In genomic region chr5:63563008-63563917, GRCh38 we compare ENCODE assay signal across 18 cellular contexts.
DNase-seq lines count a peak whose midpoint lies in the region; ATAC-seq and TF ChIP-seq lines count a peak whose summit lies in the region.
"Had no signal": no experiment of that assay in that cellular context is flagged by ENCODE, and none has a peak within 500 bp of the region (broad histone marks: within the 10 kb centered on the region; RNA-seq: fewer than 3 reads in every experiment).

No MANE protein-coding gene starts in this region.

- no peak overlapping the region for H3K27ac ChIP-seq in PC-9
- no peak overlapping the region for H3K27ac ChIP-seq in mammary epithelial cell (ENCODE audit: insufficient read depth, low read depth, low read length)
- H3K27ac ChIP-seq in neural progenitor cell: no peak overlapping the region
- H3K27ac ChIP-seq: HL-60 had no signal

- POLR2A ChIA-PET in PC-9 (lab: Charles Lee; ENCODE audit: unreplicated experiment): no interaction called here
- POLR2A ChIA-PET in activated CD4-positive, alpha-beta memory T cell treated with anti-CD3 and anti-CD28 coated beads, Interleukin-2, amount 10 ng/mL, durations not matched to agents 7 days and 5 days (lab: Charles Lee): no interaction called here

- H3K36me3 Mint-ChIP-seq in neural progenitor cell: no peaks in the 10 kb centered on the region
- no peaks in the 10 kb centered on the region for H3K36me3 Mint-ChIP-seq in activated CD4-positive, alpha-beta memory T cell treated with anti-CD3 and anti-CD28 coated beads, Interleukin-2, amount 10 ng/mL, durations not matched to agents 7 days and 5 days (ENCODE audit: low read depth)
- H3K36me3 Mint-ChIP-seq: CD14-positive monocyte had no signal

- no peaks in the 10 kb centered on the region for H3K79me2 ChIP-seq in PC-9 (ENCODE audit: low read depth)
- no peaks in the 10 kb centered on the region for H3K79me2 ChIP-seq in mammary epithelial cell (ENCODE audit: insufficient read depth, low read length)
- H3K79me2 ChIP-seq in neural progenitor cell (ENCODE audit: low read depth): no peaks in the 10 kb centered on the region

- no peak overlapping the region for H3K4me3 Mint-ChIP-seq in neural progenitor cell
- H3K4me3 Mint-ChIP-seq in activated CD4-positive, alpha-beta memory T cell treated with anti-CD3 and anti-CD28 coated beads, Interleukin-2, amount 10 ng/mL, durations not matched to agents 7 days and 5 days: no peak overlapping the region
- H3K4me3 Mint-ChIP-seq: CD14-positive monocyte, GM23338 had no signal

- no peaks in the 10 kb centered on the region for H3K9me3 ChIP-seq in PC-9 (ENCODE audit: insufficient read depth, low read depth)
- H3K9me3 ChIP-seq in mammary epithelial cell (replicated peaks; ENCODE audit: insufficient read depth, low read length): peaks cover 4% of the 10 kb centered on the region
- H3K9me3 ChIP-seq in neural progenitor cell (ENCODE audit: low read depth): no peaks in the 10 kb centered on the region

- H3K27me3 ChIP-seq in PC-9 (ENCODE audit: insufficient read depth, low read depth): peaks cover 12% of the 10 kb centered on the region; the same call in 1 of the 2 replicates
- H3K27me3 ChIP-seq in mammary epithelial cell (ENCODE audit: insufficient read depth, low read length): no peaks in the 10 kb centered on the region
- no peaks in the 10 kb centered on the region for H3K27me3 ChIP-seq in neural progenitor cell

- H3K36me3 ChIP-seq in PC-9 (ENCODE audit: low read depth): no peaks in the 10 kb centered on the region
- H3K36me3 ChIP-seq in mammary epithelial cell (ENCODE audit: insufficient read depth, low read length): no peaks in the 10 kb centered on the region
- no peaks in the 10 kb centered on the region for H3K36me3 ChIP-seq in neural progenitor cell

- ATAC-seq in HG02798 (IDR thresholded peaks at IDR 0.05; ENCODE audit: poor library complexity, unreplicated experiment) (peak; percentile 44), left colon (no peak)
- ATAC-seq: GM23338 had no signal

- no peak overlapping the region for H3K27ac Mint-ChIP-seq in neural progenitor cell
- no peak overlapping the region for H3K27ac Mint-ChIP-seq in activated CD4-positive, alpha-beta memory T cell treated with anti-CD3 and anti-CD28 coated beads, Interleukin-2, amount 10 ng/mL, durations not matched to agents 7 days and 5 days
- H3K27ac Mint-ChIP-seq: CD14-positive monocyte, GM23338 had no signal

- peak overlapping the region; percentile 64 for H3K4me2 ChIP-seq in PC-9
- H3K4me2 ChIP-seq in mammary epithelial cell (ENCODE audit: insufficient read depth, low read depth, low read length): peak overlapping the region; percentile 70
- H3K4me2 ChIP-seq in neural progenitor cell: no peak overlapping the region
- H3K4me2 ChIP-seq: GM23338 had no signal

- H3K4me3 ChIP-seq in PC-9: 0 out of 2 replicates have a peak overlapping the region, but pooled peaks have one; percentile 18
- H3K4me3 ChIP-seq in mammary epithelial cell (replicated peaks in 1 of 3; ENCODE audit: insufficient read depth in 1 of 3, low read depth in 2 of 3, low read length in 3 of 3): peak overlapping the region; percentile 13 to 30 (median 26)
- no peak overlapping the region for H3K4me3 ChIP-seq in neural progenitor cell
- H3K4me3 ChIP-seq: GM23338 had no signal

- H2AFZ ChIP-seq in PC-9 (peak overlapping the region; percentile 39; the same call in 1 of the 2 replicates), mammary epithelial cell (ENCODE audit: low read depth, low read length) (peak overlapping the region; percentile 77), neural progenitor cell (replicated peaks) (peak overlapping the region; percentile 22)
- H2AFZ ChIP-seq: GM23338 had no signal

- H3K4me1 Mint-ChIP-seq in neural progenitor cell: no peaks in the 10 kb centered on the region
- H3K4me1 Mint-ChIP-seq in activated CD4-positive, alpha-beta memory T cell treated with anti-CD3 and anti-CD28 coated beads, Interleukin-2, amount 10 ng/mL, durations not matched to agents 7 days and 5 days: no peaks in the 10 kb centered on the region
- H3K4me1 Mint-ChIP-seq: CD14-positive monocyte, GM23338 had no signal

- H3F3A ChIP-seq in PC-9 (ENCODE audit: insufficient read depth, low read depth) (no peaks in the 10 kb centered on the region), neural progenitor cell (ENCODE audit: low read depth) (no peaks in the 10 kb centered on the region)

- H3K27me3 Mint-ChIP-seq in neural progenitor cell (ENCODE audit: insufficient read depth, low read depth): no peaks in the 10 kb centered on the region
- H3K27me3 Mint-ChIP-seq in activated CD4-positive, alpha-beta memory T cell treated with anti-CD3 and anti-CD28 coated beads, Interleukin-2, amount 10 ng/mL, durations not matched to agents 7 days and 5 days: no peaks in the 10 kb centered on the region

- H4K20me1 ChIP-seq in PC-9 (ENCODE audit: insufficient read depth): no peaks in the 10 kb centered on the region
- no peaks in the 10 kb centered on the region for H4K20me1 ChIP-seq in mammary epithelial cell (ENCODE audit: insufficient read depth, low read length)
- no peaks in the 10 kb centered on the region for H4K20me1 ChIP-seq in neural progenitor cell (ENCODE audit: low read depth)

- CTCF ChIA-PET in PC-9 (lab: Charles Lee): no interaction called here
- CTCF ChIA-PET in mammary epithelial cell (lab: Charles Lee; ENCODE audit: low non-redundant PET): no interaction called here
- CTCF ChIA-PET in activated CD4-positive, alpha-beta memory T cell treated with anti-CD3 and anti-CD28 coated beads, Interleukin-2, amount 10 ng/mL, durations not matched to agents 7 days and 5 days (lab: Charles Lee): no interaction called here

- DNase-seq in PC-9 (no peak), mammary epithelial cell (peak; percentile 5), neural progenitor cell (ENCODE audit: low spot score) (no peak), left colon (no peak), GM03348 (ENCODE audit: low spot score) (no peak), GM10266 (ENCODE audit: extremely low spot score) (no peak)
- no peak for DNase-seq in activated CD4-positive, alpha-beta memory T cell treated with anti-CD3 and anti-CD28 coated beads, Interleukin-2, amount 10 ng/mL, durations not matched to agents 7 days and 5 days
- DNase-seq: COR-L47, DMS153, Kasumi-1, NCI-H1436, NCI-H2029 treated with DMSO at 0.1 percent for 48 hours, NCI-H524 treated with DMSO at 0.1 percent for 48 hours, Right ventricle myocardium superior had no signal

- WGBS in mammary epithelial cell (ENCODE audit: low coverage, missing lambda C conversion rate): 37% methylated on average over 16 of the region's 20 CpGs

- dilution Hi-C loops in mammary epithelial cell (cut with HindIII; ENCODE audit: low sequenced_read_pairs): no loop called here

- intact Hi-C loops in PC-9 (cut with micrococcal nuclease; ENCODE audit: unreplicated experiment): no loop called here
- intact Hi-C loops in mammary epithelial cell (cut with micrococcal nuclease): no loop called here
- intact Hi-C loops in left colon (cut with DNase I, micrococcal nuclease): no loop called here

- H3K4me1 ChIP-seq in PC-9 (replicated peaks; ENCODE audit: insufficient read depth) (no peaks in the 10 kb centered on the region), mammary epithelial cell (ENCODE audit: insufficient read depth, low read length) (peaks cover 2% of the 10 kb centered on the region), neural progenitor cell (peaks cover 4% of the 10 kb centered on the region)

- no peak for TF ChIP-seq CTCF in PC-9 (conservative IDR thresholded peaks at IDR 0.05)
- no peak for TF ChIP-seq CTCF in mammary epithelial cell (conservative IDR thresholded peaks at IDR 0.05 in 1 of 2, IDR thresholded peaks at IDR 0.05 in 1 of 2; ENCODE audit: extremely low read depth in 1 of 2, insufficient read depth in 1 of 2, low read depth in 1 of 2, low read length in 2 of 2)
- TF ChIP-seq CTCF in neural progenitor cell (IDR thresholded peaks at IDR 0.05): no peak
- TF ChIP-seq CTCF in GM10266 (IDR thresholded peaks at IDR 0.05; ENCODE audit: control insufficient read depth, insufficient read depth, low read depth, missing control alignments): no peak

- H3K9me3 Mint-ChIP-seq in neural progenitor cell: peaks cover 5% of the 10 kb centered on the region
- peaks cover 14% of the 10 kb centered on the region for H3K9me3 Mint-ChIP-seq in activated CD4-positive, alpha-beta memory T cell treated with anti-CD3 and anti-CD28 coated beads, Interleukin-2, amount 10 ng/mL, durations not matched to agents 7 days and 5 days

- no peak overlapping the region for H3K9ac ChIP-seq in mammary epithelial cell (ENCODE audit: insufficient read depth, low read length)
- no peak overlapping the region for H3K9ac ChIP-seq in neural progenitor cell

- BruUV-seq in PC-9 (replicated peaks; lab: Mats Ljungman, UMichigan) (no TSS peak), mammary epithelial cell (replicated peaks; lab: Mats Ljungman, UMichigan) (no TSS peak)

- in situ Hi-C loops in mammary epithelial cell (cut with MboI; ENCODE audit: low sequenced_read_pairs in 2 of 2): no loop called here

- H3K9me2 ChIP-seq in PC-9 (ENCODE audit: insufficient read depth): no peaks in the 10 kb centered on the region

Comparison
In these comparisons a context has a peak if more than half of its experiments do, and no peak if none do; other contexts are left out.
1. H2AFZ ChIP-seq: peak in every context shown above with its lines; median percentile 77 in mammary epithelial cell; 39 in PC-9; 22 in neural progenitor cell.